In genomic region chr6:41921712-41921998, GRCh38 we compare ENCODE assay signal across 8 cellular contexts. TPM values are rescaled to one million over a fixed set of nuclear protein-coding genes. Genes with fewer than 3 reads are reported as not detected.
DNase-seq lines count a peak whose midpoint lies in the region; ATAC-seq and TF ChIP-seq lines count a peak whose summit lies in the region.

No MANE protein-coding gene starts in this region.

- H3K27me3 ChIP-seq in CD4-positive, alpha-beta memory T cell (ENCODE audit: insufficient read depth, low read length), result no peaks in the 10 kb centered on the region
- H3K27me3 ChIP-seq in right atrium auricular region, result no peaks in the 10 kb centered on the region

- ATAC-seq in HG02852 (IDR thresholded peaks at IDR 0.05; ENCODE audit: unreplicated experiment) (peak; percentile 13), activated B cell treated with CpG ODN at 0.5 μM for 24 hours (ENCODE audit: low read depth) (peak; percentile 8), GM21825 (IDR thresholded peaks at IDR 0.05; ENCODE audit: unreplicated experiment) (no peak), HG03342 (IDR thresholded peaks at IDR 0.05; ENCODE audit: unreplicated experiment) (no peak)

- no peak for DNase-seq in CD4-positive, alpha-beta memory T cell
- DNase-seq in activated B cell treated with CpG ODN at 0.5 μM for 24 hours (no peak), right atrium auricular region (ENCODE audit: low spot score) (no peak), DMS153 treated with DMSO at 0.1 percent for 48 hours (lab: John Stamatoyannopoulos, UW; ENCODE audit: unreplicated experiment) (no peak)

- H3K4me1 Mint-ChIP-seq in CD4-positive, alpha-beta memory T cell, result peaks cover 34 to 58% (median 47%) of the 10 kb centered on the region in 4 donors
- H3K4me1 Mint-ChIP-seq in activated B cell treated with CpG ODN at 0.5 μM for 24 hours, result peaks cover 49% of the 10 kb centered on the region

- peaks cover 0 to 18% (median 0%) of the 10 kb centered on the region in 8 donors for H3K9me3 Mint-ChIP-seq in CD4-positive, alpha-beta memory T cell
- no peaks in the 10 kb centered on the region for H3K9me3 Mint-ChIP-seq in activated B cell treated with CpG ODN at 0.5 μM for 24 hours

- intact Hi-C loops in CD4-positive, alpha-beta memory T cell (cut with micrococcal nuclease), result loop anchor here (1.0 to 2.0 kb wide), 6 partner anchors 15 to 296 kb away; partner anchors contain the start of genes MRPS10, TOMM6 and USP49
- intact Hi-C loops in activated B cell treated with CpG ODN at 0.5 μM for 24 hours (cut with micrococcal nuclease), result loop anchor here (1.0 to 10.0 kb wide), 9 partner anchors 15 to 643 kb away; partner anchors contain the start of genes CCND3, MRPS10, TAF8 and TOMM6

- peak overlapping the region; percentile 91 for H3K27ac ChIP-seq in CD4-positive, alpha-beta memory T cell (ENCODE audit: low read depth, low read length)
- H3K27ac ChIP-seq in right atrium auricular region (peak overlapping the region; percentile 97 to 98), skin epidermis (peak overlapping the region; percentile 79 to 99 (median 95))

- peaks cover 5 to 29% of the 10 kb centered on the region in 2 donors for H3K36me3 Mint-ChIP-seq in CD4-positive, alpha-beta memory T cell
- H3K36me3 Mint-ChIP-seq in activated B cell treated with CpG ODN at 0.5 μM for 24 hours (ENCODE audit: low read depth), result peaks cover 51% of the 10 kb centered on the region

- peak overlapping the region; percentile 98 to 100 (median 100) for H3K27ac Mint-ChIP-seq in CD4-positive, alpha-beta memory T cell
- peak overlapping the region; percentile 98 for H3K27ac Mint-ChIP-seq in activated B cell treated with CpG ODN at 0.5 μM for 24 hours

- peaks cover 3% of the 10 kb centered on the region for H3K36me3 ChIP-seq in CD4-positive, alpha-beta memory T cell (ENCODE audit: insufficient read depth, low read length)
- no peaks in the 10 kb centered on the region for H3K36me3 ChIP-seq in right atrium auricular region

- H3K4me1 ChIP-seq in CD4-positive, alpha-beta memory T cell (ENCODE audit: insufficient read depth, low read length), result peaks cover 47% of the 10 kb centered on the region
- peaks cover 0 to 42% of the 10 kb centered on the region in 2 donors for H3K4me1 ChIP-seq in right atrium auricular region

- H3K27me3 Mint-ChIP-seq in CD4-positive, alpha-beta memory T cell, result peaks cover 0 to 2% of the 10 kb centered on the region in 2 donors
- H3K27me3 Mint-ChIP-seq in activated B cell treated with CpG ODN at 0.5 μM for 24 hours, result no peaks in the 10 kb centered on the region

- peak overlapping the region; percentile 99 to 100 (median 100) for H3K4me3 Mint-ChIP-seq in CD4-positive, alpha-beta memory T cell
- H3K4me3 Mint-ChIP-seq in activated B cell treated with CpG ODN at 0.5 μM for 24 hours, result peak overlapping the region; percentile 98

- peak overlapping the region; percentile 75 to 99 for H3K4me3 ChIP-seq in CD4-positive, alpha-beta memory T cell (ENCODE audit: low read length in 2 of 2)
- H3K4me3 ChIP-seq in right atrium auricular region (peak overlapping the region; percentile 69 to 86), skin epidermis (peak overlapping the region; percentile 55 to 97 (median 73))

- CTCF ChIA-PET in CD4-positive, alpha-beta memory T cell (lab: Charles Lee; ENCODE audit: partially characterized antibody), result interaction anchor here (0.8 to 6.7 kb wide), 26 partner anchors 9 to 293 kb away, joined by 3 to 133 read pairs (median 4); partner anchors contain the start of genes CCND3, PRICKLE4, TAF8 and TOMM6
- CTCF ChIA-PET in activated B cell treated with CpG ODN at 0.5 μM for 24 hours (lab: Charles Lee), result interaction anchor here (0.8 to 3.4 kb wide), 17 partner anchors 9 to 134 kb away, joined by 3 to 43 read pairs (median 6); partner anchors contain the start of genes CCND3, TAF8, TOMM6 and USP49

- TF ChIP-seq CTCF in activated B cell treated with CpG ODN at 0.5 μM for 24 hours (IDR thresholded peaks at IDR 0.05) (no peak), right atrium auricular region (IDR thresholded peaks at IDR 0.05) (no peak)

- H3K9me3 ChIP-seq in CD4-positive, alpha-beta memory T cell (ENCODE audit: control insufficient read depth in 1 of 2, low read length in 2 of 2), result no peaks in the 10 kb centered on the region
- H3K9me3 ChIP-seq in right atrium auricular region, result no peaks in the 10 kb centered on the region

- POLR2A ChIA-PET in CD4-positive, alpha-beta memory T cell (lab: Charles Lee; ENCODE audit: partially characterized antibody), result interaction anchor here (0.9 to 6.5 kb wide), 17 partner anchors 8 to 1008 kb away, joined by 3 to 95 read pairs (median 5); partner anchors contain the start of genes CCND3, CNPY3, TAF8 and TOMM6
- POLR2A ChIA-PET in activated B cell treated with CpG ODN at 0.5 μM for 24 hours (lab: Charles Lee), result interaction anchor here (0.6 to 3.4 kb wide), 20 partner anchors 9 to 1681 kb away, joined by 3 to 48 read pairs (median 10); partner anchors contain the start of genes CCND3, TAF8, TOMM6 and USP49

RNA-seq across cellular contexts. Expression of gene BYSL, which starts 0.4 kb away (rescaled TPM):
- total RNA-seq in CD4-positive, alpha-beta memory T cell, result 1 to 10 TPM; 7.1 to 9.2 TPM
- polyA plus RNA-seq in CD4-positive, alpha-beta memory T cell, result 1 to 10 TPM; 3.1 to 5.2 TPM
- total RNA-seq in activated B cell treated with CpG ODN at 0.5 μM for 24 hours (39.5 and 43.2 TPM in 2 replicates), right atrium auricular region (1 to 10 TPM; 3.0 to 7.6 TPM)

RNA-seq across cellular contexts. Expression of gene MED20, which starts 0.7 kb away (rescaled TPM):
- 10 to 100 TPM; 10.0 to 11.5 TPM for total RNA-seq in CD4-positive, alpha-beta memory T cell
- 1 to 10 TPM; 3.5 to 6.3 TPM for polyA plus RNA-seq in CD4-positive, alpha-beta memory T cell
- total RNA-seq in activated B cell treated with CpG ODN at 0.5 μM for 24 hours, result 21.1 and 22.2 TPM in 2 replicates
- 1 to 10 TPM; 8.6 to 8.8 TPM for total RNA-seq in right atrium auricular region

RNA-seq across cellular contexts. Expression of gene CCND3, which starts 20.0 kb away (rescaled TPM):
- 100 to 1,000 TPM; 223 to 242 TPM for total RNA-seq in CD4-positive, alpha-beta memory T cell
- polyA plus RNA-seq in CD4-positive, alpha-beta memory T cell, result 100 to 1,000 TPM; 532 to 555 TPM
- total RNA-seq in activated B cell treated with CpG ODN at 0.5 μM for 24 hours (70.7 and 75.2 TPM in 2 replicates), right atrium auricular region (100 to 1,000 TPM in 1 of 2 donors, 10 to 100 TPM in 1; 78.7 to 129 TPM)

RNA-seq across cellular contexts. Expression of gene USP49, which starts 26.5 kb away (rescaled TPM):
- total RNA-seq in CD4-positive, alpha-beta memory T cell, result 1 to 10 TPM; 1.8 to 2.4 TPM
- under 1 TPM; 0.18 to 0.37 TPM for polyA plus RNA-seq in CD4-positive, alpha-beta memory T cell
- 7.7 and 8.0 TPM in 2 replicates for total RNA-seq in activated B cell treated with CpG ODN at 0.5 μM for 24 hours
- total RNA-seq in right atrium auricular region, result 1 to 10 TPM; 1.3 to 1.7 TPM

Comparison
In these comparisons a context has a peak if more than half of its experiments do, and no peak if none do; other contexts are left out.
1. ATAC-seq: peak in HG02852 (single experiment) and activated B cell treated with CpG ODN at 0.5 μM for 24 hours (single experiment); none in GM21825 (single experiment) and HG03342 (single experiment).
2. Peak in every context shown above with its lines, with median percentiles within 50 percentile points of each other: H3K27ac ChIP-seq and H3K4me3 ChIP-seq.